8 cellular contexts compared by ENCODE assay signal in genomic region chr19:14149509-14149994, GRCh38. TPM values are rescaled to one million over a fixed set of nuclear protein-coding genes. Genes with fewer than 3 reads are reported as not detected.
A peak's percentile ranks its signal among the peaks of the same experiment; 100 is the strongest.
DNase-seq lines count a peak whose midpoint lies in the region; ATAC-seq, FAIRE-seq and TF ChIP-seq lines count a peak whose summit lies in the region.

No MANE protein-coding gene starts in this region.

- H3K4me3 ChIP-seq in DND-41 (ENCODE audit: low read depth in 1 of 2, low read length in 2 of 2), result no peak overlapping the region

- peaks cover 29% of the 10 kb centered on the region for H3K36me3 ChIP-seq in DND-41 (ENCODE audit: insufficient read depth, low read length)

- POLR2A ChIA-PET in activated CD4-positive, alpha-beta memory T cell treated with anti-CD3 and anti-CD28 coated beads, Interleukin-2, amount 10 ng/mL, durations not matched to agents 7 days and 5 days (lab: Charles Lee), result interaction anchor here (0.9 to 6.6 kb wide), 10 partner anchors 9 to 372 kb away, joined by 3 to 60 read pairs (median 4); partner anchors contain the start of gene ASF1B

- peaks cover 55% of the 10 kb centered on the region for H3K79me2 ChIP-seq in DND-41 (ENCODE audit: insufficient read depth, low read length)

- H3K27me3 ChIP-seq in DND-41 (ENCODE audit: insufficient read depth, low read length, poor library complexity), result no peaks in the 10 kb centered on the region

- FAIRE-seq in endometrium (lab: Jason Lieb, UNC), result peak; percentile 66

- ATAC-seq in DND-41 (ENCODE audit: insufficient read depth, low read depth) (peak; percentile 62), HG02610 (IDR thresholded peaks at IDR 0.05; ENCODE audit: unreplicated experiment) (no peak)
- ATAC-seq in natural killer cell treated with Interleukin-12 subunit alpha and Interleukin-12 subunit beta and Interleukin-15 and Interleukin-18, amount 100 ng/mL, for 72 hours, result peak; percentile 74 to 76

- H2AFZ ChIP-seq in DND-41 (ENCODE audit: low read depth, low read length), result no peak overlapping the region

- no peaks in the 10 kb centered on the region for H3K27me3 Mint-ChIP-seq in activated CD4-positive, alpha-beta memory T cell treated with anti-CD3 and anti-CD28 coated beads, Interleukin-2, amount 10 ng/mL, durations not matched to agents 7 days and 5 days
- no peaks in the 10 kb centered on the region for H3K27me3 Mint-ChIP-seq in natural killer cell treated with Interleukin-12 subunit alpha and Interleukin-12 subunit beta and Interleukin-15 and Interleukin-18, amount 100 ng/mL, for 72 hours

- H3K27ac Mint-ChIP-seq in activated CD4-positive, alpha-beta memory T cell treated with anti-CD3 and anti-CD28 coated beads, Interleukin-2, amount 10 ng/mL, durations not matched to agents 7 days and 5 days, result peak overlapping the region; percentile 98
- peak overlapping the region; percentile 91 to 98 for H3K27ac Mint-ChIP-seq in natural killer cell treated with Interleukin-12 subunit alpha and Interleukin-12 subunit beta and Interleukin-15 and Interleukin-18, amount 100 ng/mL, for 72 hours

- no peaks in the 10 kb centered on the region for H3K36me3 Mint-ChIP-seq in activated CD4-positive, alpha-beta memory T cell treated with anti-CD3 and anti-CD28 coated beads, Interleukin-2, amount 10 ng/mL, durations not matched to agents 7 days and 5 days (ENCODE audit: low read depth)
- H3K36me3 Mint-ChIP-seq in natural killer cell treated with Interleukin-12 subunit alpha and Interleukin-12 subunit beta and Interleukin-15 and Interleukin-18, amount 100 ng/mL, for 72 hours, result no peaks in the 10 kb centered on the region

- no peaks in the 10 kb centered on the region for H3K4me1 ChIP-seq in DND-41 (ENCODE audit: insufficient read depth, low read length)

- DNase-seq in DND-41 (peak; percentile 31), ureter (ENCODE audit: low spot score) (peak; percentile 84), SKM-1 treated with dmso at 0.1 percent for 144 hours (lab: John Stamatoyannopoulos, UW; ENCODE audit: unreplicated experiment) (no peak), NCI-H2107 (lab: John Stamatoyannopoulos, UW) (no peak)
- peak; percentile 72 for DNase-seq in activated CD4-positive, alpha-beta memory T cell treated with anti-CD3 and anti-CD28 coated beads, Interleukin-2, amount 10 ng/mL, durations not matched to agents 7 days and 5 days
- DNase-seq in natural killer cell treated with Interleukin-12 subunit alpha and Interleukin-12 subunit beta and Interleukin-15 and Interleukin-18, amount 100 ng/mL, for 72 hours (ENCODE audit: low spot score), result no peak

- no peaks in the 10 kb centered on the region for H3K9me3 Mint-ChIP-seq in activated CD4-positive, alpha-beta memory T cell treated with anti-CD3 and anti-CD28 coated beads, Interleukin-2, amount 10 ng/mL, durations not matched to agents 7 days and 5 days
- H3K9me3 Mint-ChIP-seq in natural killer cell treated with Interleukin-12 subunit alpha and Interleukin-12 subunit beta and Interleukin-15 and Interleukin-18, amount 100 ng/mL, for 72 hours, result no peaks in the 10 kb centered on the region

- H3K4me3 Mint-ChIP-seq in activated CD4-positive, alpha-beta memory T cell treated with anti-CD3 and anti-CD28 coated beads, Interleukin-2, amount 10 ng/mL, durations not matched to agents 7 days and 5 days, result peak overlapping the region; percentile 84
- H3K4me3 Mint-ChIP-seq in natural killer cell treated with Interleukin-12 subunit alpha and Interleukin-12 subunit beta and Interleukin-15 and Interleukin-18, amount 100 ng/mL, for 72 hours, result peak overlapping the region; percentile 73

- H3K27ac ChIP-seq in DND-41 (ENCODE audit: low read length), result no peak overlapping the region

- peaks cover 53% of the 10 kb centered on the region for H4K20me1 ChIP-seq in DND-41 (ENCODE audit: insufficient read depth, low read length)

- no peak for TF ChIP-seq CTCF in DND-41 (IDR thresholded peaks at IDR 0.05; ENCODE audit: borderline replicate concordance, extremely low read depth, low read length, poor library complexity, severe bottlenecking)

- peaks cover 39% of the 10 kb centered on the region for H3K4me1 Mint-ChIP-seq in activated CD4-positive, alpha-beta memory T cell treated with anti-CD3 and anti-CD28 coated beads, Interleukin-2, amount 10 ng/mL, durations not matched to agents 7 days and 5 days
- peaks cover 26 to 31% of the 10 kb centered on the region in 2 donors for H3K4me1 Mint-ChIP-seq in natural killer cell treated with Interleukin-12 subunit alpha and Interleukin-12 subunit beta and Interleukin-15 and Interleukin-18, amount 100 ng/mL, for 72 hours (ENCODE audit: low read depth in 2 of 2)

- H3K9me3 ChIP-seq in DND-41 (ENCODE audit: insufficient read depth, low read length, severe bottlenecking), result no peaks in the 10 kb centered on the region

- no peak overlapping the region for H3K9ac ChIP-seq in DND-41 (ENCODE audit: low read depth, low read length)

- CTCF ChIA-PET in activated CD4-positive, alpha-beta memory T cell treated with anti-CD3 and anti-CD28 coated beads, Interleukin-2, amount 10 ng/mL, durations not matched to agents 7 days and 5 days (lab: Charles Lee), result interaction anchor here (1.7 to 2.1 kb wide), 2 partner anchors 13 to 40 kb away, joined by 4 to 13 read pairs; partner anchors contain the start of gene ASF1B

- no peak overlapping the region for H3K4me2 ChIP-seq in DND-41 (ENCODE audit: insufficient read depth, low read length)

RNA-seq across cellular contexts. Expression of gene ASF1B, which starts 13.2 kb away (rescaled TPM):
- 10 to 100 TPM; 93.5 to 94.8 TPM for total RNA-seq in activated CD4-positive, alpha-beta memory T cell treated with anti-CD3 and anti-CD28 coated beads, Interleukin-2, amount 10 ng/mL, durations not matched to agents 7 days and 5 days
- 10 to 100 TPM; 48.2 to 89.3 TPM for total RNA-seq in natural killer cell treated with Interleukin-12 subunit alpha and Interleukin-12 subunit beta and Interleukin-15 and Interleukin-18, amount 100 ng/mL, for 72 hours
- 1.5 TPM for total RNA-seq in ureter

RNA-seq across cellular contexts. Expression of gene PRKACA, which starts 32.0 kb away (rescaled TPM):
- 10 to 100 TPM; 48.1 to 49.8 TPM for total RNA-seq in activated CD4-positive, alpha-beta memory T cell treated with anti-CD3 and anti-CD28 coated beads, Interleukin-2, amount 10 ng/mL, durations not matched to agents 7 days and 5 days
- total RNA-seq in natural killer cell treated with Interleukin-12 subunit alpha and Interleukin-12 subunit beta and Interleukin-15 and Interleukin-18, amount 100 ng/mL, for 72 hours, result 10 to 100 TPM; 61.6 to 80.0 TPM
- 89.3 TPM for total RNA-seq in ureter

RNA-seq across cellular contexts. Expression of gene ADGRL1, which starts 56.4 kb away (rescaled TPM):
- 1 to 10 TPM; 6.5 to 6.7 TPM for total RNA-seq in activated CD4-positive, alpha-beta memory T cell treated with anti-CD3 and anti-CD28 coated beads, Interleukin-2, amount 10 ng/mL, durations not matched to agents 7 days and 5 days
- total RNA-seq in natural killer cell treated with Interleukin-12 subunit alpha and Interleukin-12 subunit beta and Interleukin-15 and Interleukin-18, amount 100 ng/mL, for 72 hours, result 1 to 10 TPM; 6.5 to 8.2 TPM
- 27.9 TPM for total RNA-seq in ureter

RNA-seq across cellular contexts. Expression of gene SAMD1, which starts 59.0 kb away (rescaled TPM):
- 10 to 100 TPM; 63.4 to 64.6 TPM for total RNA-seq in activated CD4-positive, alpha-beta memory T cell treated with anti-CD3 and anti-CD28 coated beads, Interleukin-2, amount 10 ng/mL, durations not matched to agents 7 days and 5 days
- 10 to 100 TPM; 45.5 to 54.6 TPM for total RNA-seq in natural killer cell treated with Interleukin-12 subunit alpha and Interleukin-12 subunit beta and Interleukin-15 and Interleukin-18, amount 100 ng/mL, for 72 hours
- 24.3 TPM for total RNA-seq in ureter

Comparison
In these comparisons a context has a peak if more than half of its experiments do, and no peak if none do; other contexts are left out.
1. DNase-seq: peak in DND-41 (single experiment), activated CD4-positive, alpha-beta memory T cell treated with anti-CD3 and anti-CD28 coated beads, Interleukin-2, amount 10 ng/mL, durations not matched to agents 7 days and 5 days (single experiment) and ureter (single experiment); none in natural killer cell treated with Interleukin-12 subunit alpha and Interleukin-12 subunit beta and Interleukin-15 and Interleukin-18, amount 100 ng/mL, for 72 hours (single experiment), SKM-1 treated with dmso at 0.1 percent for 144 hours (single experiment) and NCI-H2107 (single experiment).
2. RNA of gene ASF1B, which starts 13.2 kb away (total RNA-seq): 93.5 to 94.8 TPM in activated CD4-positive, alpha-beta memory T cell treated with anti-CD3 and anti-CD28 coated beads, Interleukin-2, amount 10 ng/mL, durations not matched to agents 7 days and 5 days and 48.2 to 89.3 TPM in natural killer cell treated with Interleukin-12 subunit alpha and Interleukin-12 subunit beta and Interleukin-15 and Interleukin-18, amount 100 ng/mL, for 72 hours; 1.5 TPM in ureter (single experiment); every median in the first group is over 10 times any median in the second.